1 cellular context compared by ENCODE assay signal in genomic region chr1:31910933-31911332, GRCh38.
TF ChIP-seq lines count a peak whose summit lies in the region.

No MANE protein-coding gene starts in this region.

TF ChIP-seq in HepG2, 621 proteins besides CTCF, POLR2A, EP300 and RAD21 (continued from another document and continues in another):
- no peak for TF ChIP-seq DBP (CRISPR knock-in tag; IDR thresholded peaks at IDR 0.05; ENCODE audit: not compliant biosample characterization)
- TF ChIP-seq CC2D1A (CRISPR knock-in tag; IDR thresholded peaks at IDR 0.05) = no peak
- no peak for TF ChIP-seq SIX4 (CRISPR knock-in tag; IDR thresholded peaks at IDR 0.05)
- TF ChIP-seq ZNF790 (CRISPR knock-in tag; IDR thresholded peaks at IDR 0.05; ENCODE audit: borderline replicate concordance) = no peak
- TF ChIP-seq, protein P1, sequence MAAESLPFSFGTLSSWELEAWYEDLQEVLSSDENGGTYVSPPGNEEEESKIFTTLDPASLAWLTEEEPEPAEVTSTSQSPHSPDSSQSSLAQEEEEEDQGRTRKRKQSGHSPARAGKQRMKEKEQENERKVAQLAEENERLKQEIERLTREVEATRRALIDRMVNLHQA (CRISPR knock-in tag; IDR thresholded peaks at IDR 0.05) = no peak
- TF ChIP-seq ZNF431 (CRISPR knock-in tag; IDR thresholded peaks at IDR 0.05; ENCODE audit: borderline replicate concordance, low read depth) = no peak
- TF ChIP-seq ETV5 (CRISPR knock-in tag; IDR thresholded peaks at IDR 0.05; ENCODE audit: borderline replicate concordance) = no peak
- no peak for TF ChIP-seq ZNF547 (CRISPR knock-in tag; IDR thresholded peaks at IDR 0.05)
- TF ChIP-seq ZNF468 (CRISPR knock-in tag; IDR thresholded peaks at IDR 0.05) = no peak
- TF ChIP-seq FIP1L1 (IDR thresholded peaks at IDR 0.05; ENCODE audit: borderline replicate concordance, insufficient read depth, low read depth, low read length) = no peak
- TF ChIP-seq ZBTB20 (CRISPR knock-in tag; IDR thresholded peaks at IDR 0.05; ENCODE audit: borderline replicate concordance, low read depth) = no peak
- no peak for TF ChIP-seq ZSCAN9 (CRISPR knock-in tag; IDR thresholded peaks at IDR 0.05; ENCODE audit: borderline replicate concordance)
- TF ChIP-seq PITX1 (CRISPR knock-in tag; IDR thresholded peaks at IDR 0.05) = peak; percentile 40; the same call in 1 of the 2 replicates
- TF ChIP-seq HINFP (CRISPR knock-in tag; IDR thresholded peaks at IDR 0.05; ENCODE audit: low read depth) = no peak
- TF ChIP-seq ZNF414 (CRISPR knock-in tag; IDR thresholded peaks at IDR 0.05) = no peak
- no peak for TF ChIP-seq ZNF276 (CRISPR knock-in tag; IDR thresholded peaks at IDR 0.05; ENCODE audit: low read depth)
- peak; percentile 50; the same call in 1 of the 2 replicates for TF ChIP-seq IRF2 (CRISPR knock-in tag; IDR thresholded peaks at IDR 0.05)
- TF ChIP-seq HOXD1 (CRISPR knock-in tag; IDR thresholded peaks at IDR 0.05) = no peak
- no peak for TF ChIP-seq MAX (IDR thresholded peaks at IDR 0.05)
- TF ChIP-seq RBAK (CRISPR knock-in tag; IDR thresholded peaks at IDR 0.05) = no peak
- TF ChIP-seq RNF2 (conservative IDR thresholded peaks at IDR 0.05; ENCODE audit: low read depth) = no peak
- no peak for TF ChIP-seq ZNF121 (CRISPR knock-in tag; IDR thresholded peaks at IDR 0.05)
- TF ChIP-seq, protein P2, sequence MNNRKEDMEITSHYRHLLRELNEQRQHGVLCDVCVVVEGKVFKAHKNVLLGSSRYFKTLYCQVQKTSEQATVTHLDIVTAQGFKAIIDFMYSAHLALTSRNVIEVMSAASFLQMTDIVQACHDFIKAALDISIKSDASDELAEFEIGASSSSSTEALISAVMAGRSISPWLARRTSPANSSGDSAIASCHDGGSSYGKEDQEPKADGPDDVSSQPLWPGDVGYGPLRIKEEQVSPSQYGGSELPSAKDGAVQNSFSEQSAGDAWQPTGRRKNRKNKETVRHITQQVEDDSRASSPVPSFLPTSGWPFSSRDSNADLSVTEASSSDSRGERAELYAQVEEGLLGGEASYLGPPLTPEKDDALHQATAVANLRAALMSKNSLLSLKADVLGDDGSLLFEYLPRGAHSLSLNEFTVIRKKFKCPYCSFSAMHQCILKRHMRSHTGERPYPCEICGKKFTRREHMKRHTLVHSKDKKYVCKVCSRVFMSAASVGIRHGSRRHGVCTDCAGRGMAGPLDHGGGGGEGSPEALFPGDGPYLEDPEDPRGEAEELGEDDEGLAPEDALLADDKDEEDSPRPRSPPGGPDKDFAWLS (CRISPR knock-in tag; IDR thresholded peaks at IDR 0.05; ENCODE audit: borderline replicate concordance) = no peak
- no peak for TF ChIP-seq CHD2 (IDR thresholded peaks at IDR 0.05; ENCODE audit: low read depth, low read length)
- TF ChIP-seq ZNF605 (CRISPR knock-in tag; IDR thresholded peaks at IDR 0.05) = no peak
- TF ChIP-seq SOX13 (IDR thresholded peaks at IDR 0.05) = no peak; the same call in 1 of the 2 replicates
- peak in 1 of 2 experiments; percentile 72; a peak in 2 of 4 replicates for TF ChIP-seq SOX13 (CRISPR knock-in tag; conservative IDR thresholded peaks at IDR 0.05 in 1 of 2, IDR thresholded peaks at IDR 0.05 in 1 of 2)
- no peak for TF ChIP-seq YEATS4 (CRISPR knock-in tag; IDR thresholded peaks at IDR 0.05; ENCODE audit: borderline replicate concordance)
- peak; percentile 92 for TF ChIP-seq GATAD2A (CRISPR knock-in tag; IDR thresholded peaks at IDR 0.05)
- no peak for TF ChIP-seq BRD4 (CRISPR knock-in tag; IDR thresholded peaks at IDR 0.05)
- TF ChIP-seq SP5 (CRISPR knock-in tag; IDR thresholded peaks at IDR 0.05; ENCODE audit: borderline replicate concordance, low read depth) = no peak
- no peak for TF ChIP-seq HNRNPH1 (optimal IDR thresholded peaks at IDR 0.05; ENCODE audit: low read depth, low read length)
- no peak for TF ChIP-seq TBP (CRISPR knock-in tag; IDR thresholded peaks at IDR 0.05)
- TF ChIP-seq STAG1 (CRISPR knock-in tag; IDR thresholded peaks at IDR 0.05) = no peak
- no peak for TF ChIP-seq TOPORS (CRISPR knock-in tag; IDR thresholded peaks at IDR 0.05)
- no peak for TF ChIP-seq ZNF275 (CRISPR knock-in tag; IDR thresholded peaks at IDR 0.05; ENCODE audit: borderline replicate concordance)
- no peak for TF ChIP-seq ZBTB7A (CRISPR knock-in tag; IDR thresholded peaks at IDR 0.05)
- TF ChIP-seq ZNF33A (CRISPR knock-in tag; IDR thresholded peaks at IDR 0.05; ENCODE audit: borderline replicate concordance) = no peak
- no peak for TF ChIP-seq SP4 (CRISPR knock-in tag; IDR thresholded peaks at IDR 0.05)
- TF ChIP-seq ZFP36 (IDR thresholded peaks at IDR 0.05; ENCODE audit: borderline replicate concordance, low read depth, low read length, partially characterized antibody) = no peak
- TF ChIP-seq, protein P3, sequence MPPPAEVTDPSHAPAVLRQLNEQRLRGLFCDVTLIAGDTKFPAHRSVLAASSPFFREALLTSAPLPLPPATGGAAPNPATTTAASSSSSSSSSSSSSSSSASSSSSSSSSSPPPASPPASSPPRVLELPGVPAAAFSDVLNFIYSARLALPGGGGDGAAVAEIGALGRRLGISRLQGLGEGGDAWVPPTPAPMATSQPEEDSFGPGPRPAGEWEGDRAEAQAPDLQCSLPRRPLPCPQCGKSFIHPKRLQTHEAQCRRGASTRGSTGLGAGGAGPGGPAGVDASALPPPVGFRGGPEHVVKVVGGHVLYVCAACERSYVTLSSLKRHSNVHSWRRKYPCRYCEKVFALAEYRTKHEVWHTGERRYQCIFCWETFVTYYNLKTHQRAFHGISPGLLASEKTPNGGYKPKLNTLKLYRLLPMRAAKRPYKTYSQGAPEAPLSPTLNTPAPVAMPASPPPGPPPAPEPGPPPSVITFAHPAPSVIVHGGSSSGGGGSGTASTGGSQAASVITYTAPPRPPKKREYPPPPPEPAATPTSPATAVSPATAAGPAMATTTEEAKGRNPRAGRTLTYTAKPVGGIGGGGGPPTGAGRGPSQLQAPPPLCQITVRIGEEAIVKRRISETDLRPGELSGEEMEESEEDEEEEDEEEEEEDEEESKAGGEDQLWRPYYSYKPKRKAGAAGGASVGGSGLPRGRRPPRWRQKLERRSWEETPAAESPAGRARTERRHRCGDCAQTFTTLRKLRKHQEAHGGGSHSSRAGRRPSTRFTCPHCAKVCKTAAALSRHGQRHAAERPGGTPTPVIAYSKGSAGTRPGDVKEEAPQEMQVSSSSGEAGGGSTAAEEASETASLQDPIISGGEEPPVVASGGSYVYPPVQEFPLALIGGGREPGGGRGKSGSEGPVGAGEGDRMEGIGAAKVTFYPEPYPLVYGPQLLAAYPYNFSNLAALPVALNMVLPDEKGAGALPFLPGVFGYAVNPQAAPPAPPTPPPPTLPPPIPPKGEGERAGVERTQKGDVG (CRISPR knock-in tag; IDR thresholded peaks at IDR 0.05; ENCODE audit: borderline replicate concordance) = no peak
- no peak for TF ChIP-seq ZBTB34 (CRISPR knock-in tag; IDR thresholded peaks at IDR 0.05)
- no peak for TF ChIP-seq LCORL (IDR thresholded peaks at IDR 0.05)
- TF ChIP-seq LCORL (CRISPR knock-in tag; IDR thresholded peaks at IDR 0.05) = 0 out of 2 replicates have a peak, but pooled peaks have one; percentile 47
- no peak for TF ChIP-seq THAP8 (CRISPR knock-in tag; IDR thresholded peaks at IDR 0.05; ENCODE audit: borderline replicate concordance)
- no peak for TF ChIP-seq ZNF891 (CRISPR knock-in tag; IDR thresholded peaks at IDR 0.05)
- no peak for TF ChIP-seq ZNF143 (CRISPR knock-in tag; IDR thresholded peaks at IDR 0.05)
- TF ChIP-seq, protein P4, sequence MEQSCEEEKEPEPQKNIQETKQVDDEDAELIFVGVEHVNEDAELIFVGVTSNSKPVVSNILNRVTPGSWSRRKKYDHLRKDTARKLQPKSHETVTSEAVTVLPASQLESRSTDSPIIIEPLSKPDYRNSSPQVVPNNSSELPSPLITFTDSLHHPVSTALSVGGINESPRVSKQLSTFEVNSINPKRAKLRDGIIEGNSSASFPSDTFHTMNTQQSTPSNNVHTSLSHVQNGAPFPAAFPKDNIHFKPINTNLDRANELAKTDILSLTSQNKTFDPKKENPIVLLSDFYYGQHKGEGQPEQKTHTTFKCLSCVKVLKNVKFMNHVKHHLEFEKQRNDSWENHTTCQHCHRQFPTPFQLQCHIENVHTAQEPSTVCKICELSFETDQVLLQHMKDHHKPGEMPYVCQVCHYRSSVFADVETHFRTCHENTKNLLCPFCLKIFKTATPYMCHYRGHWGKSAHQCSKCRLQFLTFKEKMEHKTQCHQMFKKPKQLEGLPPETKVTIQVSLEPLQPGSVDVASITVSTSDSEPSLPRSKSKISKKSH (CRISPR knock-in tag; IDR thresholded peaks at IDR 0.05; ENCODE audit: borderline replicate concordance) = no peak
- no peak for TF ChIP-seq ZNF782 (CRISPR knock-in tag; IDR thresholded peaks at IDR 0.05; ENCODE audit: borderline replicate concordance)
- TF ChIP-seq NBN (conservative IDR thresholded peaks at IDR 0.05) = no peak
- no peak for TF ChIP-seq ZNF598 (CRISPR knock-in tag; IDR thresholded peaks at IDR 0.05; ENCODE audit: borderline replicate concordance)
- TF ChIP-seq POLR2AphosphoS2 (IDR thresholded peaks at IDR 0.05; ENCODE audit: low read depth, low read length) = no peak
- TF ChIP-seq, protein P5, sequence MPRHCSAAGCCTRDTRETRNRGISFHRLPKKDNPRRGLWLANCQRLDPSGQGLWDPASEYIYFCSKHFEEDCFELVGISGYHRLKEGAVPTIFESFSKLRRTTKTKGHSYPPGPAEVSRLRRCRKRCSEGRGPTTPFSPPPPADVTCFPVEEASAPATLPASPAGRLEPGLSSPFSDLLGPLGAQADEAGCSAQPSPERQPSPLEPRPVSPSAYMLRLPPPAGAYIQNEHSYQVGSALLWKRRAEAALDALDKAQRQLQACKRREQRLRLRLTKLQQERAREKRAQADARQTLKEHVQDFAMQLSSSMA (CRISPR knock-in tag; IDR thresholded peaks at IDR 0.05) = no peak
- no peak for TF ChIP-seq NR3C1 (CRISPR knock-in tag; IDR thresholded peaks at IDR 0.05)
- no peak for TF ChIP-seq HNRNPK (IDR thresholded peaks at IDR 0.05; ENCODE audit: low read depth, low read length, poor library complexity, severe bottlenecking)
- TF ChIP-seq SP140L (CRISPR knock-in tag; IDR thresholded peaks at IDR 0.05; ENCODE audit: borderline replicate concordance) = no peak
- TF ChIP-seq GTF2F1 (IDR thresholded peaks at IDR 0.05; ENCODE audit: low read length) = no peak
